In genomic region chr7:3859436-3859835, GRCh38 we compare ENCODE assay signal across 28 cellular contexts.
"Had no signal": no experiment of that assay in that cellular context is flagged by ENCODE, and none has a peak within 500 bp of the region (broad histone marks: within the 10 kb centered on the region; RNA-seq: fewer than 3 reads in every experiment).

No MANE protein-coding gene starts in this region.

- H3K9me3 ChIP-seq: neutrophil, right atrium auricular region, right lobe of liver, testis, thyroid gland, transverse colon, upper lobe of left lung had no signal

- H3K4me1 ChIP-seq: parathyroid adenoma, right atrium auricular region, right lobe of liver, testis had no signal

- H3K9me3 Mint-ChIP-seq: natural killer cell had no signal

- H3K4me1 Mint-ChIP-seq: natural killer cell had no signal

- H3K36me3 Mint-ChIP-seq: naive B cell; natural killer cell; stimulated activated memory B cell treated with anti-CD40 and anti-IgM and Interleukin-4, amounts not matched to agents 10 μg/mL and 1 μg/mL and 100 μg/mL, for 72 hours had no signal

- H3K27ac Mint-ChIP-seq: mesothelial cell of epicardium; natural killer cell; nephron progenitor cell; neural progenitor cell; progenitor cell of endocrine pancreas; stimulated activated memory B cell treated with anti-CD40 and anti-IgM and Interleukin-4, amounts not matched to agents 10 μg/mL and 1 μg/mL and 100 μg/mL, for 72 hours had no signal

- H3K27ac ChIP-seq: left ventricle myocardium inferior, neural progenitor cell, neutrophil, parathyroid adenoma, right atrium auricular region, right lobe of liver, testis, thyroid gland, transverse colon, upper lobe of left lung had no signal

- H3K27me3 ChIP-seq: neural progenitor cell, neutrophil, right atrium auricular region, right lobe of liver, testis, thyroid gland, transverse colon, upper lobe of left lung had no signal

- H3K4me3 Mint-ChIP-seq: mesothelial cell of epicardium; naive B cell; natural killer cell; nephron progenitor cell; neural progenitor cell; stimulated activated memory B cell treated with anti-CD40 and anti-IgM and Interleukin-4, amounts not matched to agents 10 μg/mL and 1 μg/mL and 100 μg/mL, for 72 hours; stimulated activated naive CD8-positive, alpha-beta T cell treated with anti-CD3 and anti-CD28 coated beads, Interleukin-15, amount 100 ng/mL, for 72 hours had no signal

- ATAC-seq: natural killer cell; right lobe of liver; stimulated activated memory B cell treated with anti-CD40 and anti-IgM and Interleukin-4, amounts not matched to agents 10 μg/mL and 1 μg/mL and 100 μg/mL, for 72 hours; stimulated activated naive CD8-positive, alpha-beta T cell treated with anti-CD3 and anti-CD28 coated beads, Interleukin-15, amount 100 ng/mL, for 72 hours had no signal

- H3K4me3 ChIP-seq: left ventricle myocardium inferior, lung, neural progenitor cell, right atrium auricular region, right lobe of liver, smooth muscle cell, testis, thyroid gland, transverse colon, upper lobe of left lung had no signal

- H3K36me3 ChIP-seq: left ventricle myocardium inferior, neural progenitor cell, neutrophil, right atrium auricular region, right lobe of liver, thyroid gland, transverse colon, upper lobe of left lung had no signal

- H3K27me3 Mint-ChIP-seq: progenitor cell of endocrine pancreas; stimulated activated memory B cell treated with anti-CD40 and anti-IgM and Interleukin-4, amounts not matched to agents 10 μg/mL and 1 μg/mL and 100 μg/mL, for 72 hours had no signal

- DNase-seq: islet precursor cell; left ventricle myocardium inferior; mesendoderm; naive B cell; natural killer cell; nephron progenitor cell; occipital lobe; right lobe of liver; stimulated activated CD4-positive, alpha-beta T cell treated with anti-CD3 and anti-CD28 coated beads, Interleukin-1b, Interleukin-23, amount 100 ng/mL, for 48 hours; stimulated activated CD4-positive, alpha-beta T cell treated with anti-CD3 and anti-CD28 coated beads, Interleukin-2, amount 100 ng/mL, for 48 hours; stimulated activated CD4-positive, alpha-beta T cell treated with anti-CD3 and anti-CD28 coated beads, Interleukin-4, amount 100 ng/mL, for 4 hours; stimulated activated CD8-positive, alpha-beta memory T cell treated with anti-CD3 and anti-CD28 coated beads, Interleukin-4, amount 100 ng/mL, for 48 hours; stimulated activated naive CD4-positive, alpha-beta T cell treated with Interleukin-2 at 50 U/mL for 16 hours; stimulated activated naive CD8-positive, alpha-beta T cell treated with anti-CD3 and anti-CD28 coated beads, Interleukin-15, amount 100 ng/mL, for 72 hours; substantia nigra; testis; thyroid gland; transverse colon; upper lobe of left lung had no signal
